In genomic region chr16:86126891-86127290, GRCh38 we compare ENCODE assay signal across 16 cellular contexts.
DNase-seq lines count a peak whose midpoint lies in the region; ATAC-seq and TF ChIP-seq lines count a peak whose summit lies in the region.
"Had no signal": no experiment of that assay in that cellular context is flagged by ENCODE, and none has a peak within 500 bp of the region (broad histone marks: within the 10 kb centered on the region; RNA-seq: fewer than 3 reads in every experiment).

No MANE protein-coding gene starts in this region.

- H3K36me3 ChIP-seq in H7 (replicated peaks; ENCODE audit: control insufficient read depth, insufficient read depth, low read length), result no peaks in the 10 kb centered on the region

- H3K27me3 Mint-ChIP-seq in nephron progenitor cell (ENCODE audit: low read depth, poor library complexity), result peaks cover 19% of the 10 kb centered on the region
- peaks cover 22% of the 10 kb centered on the region for H3K27me3 Mint-ChIP-seq in type B pancreatic cell

- H3K36me3 Mint-ChIP-seq in nephron progenitor cell (ENCODE audit: low read depth), result no peaks in the 10 kb centered on the region
- no peaks in the 10 kb centered on the region for H3K36me3 Mint-ChIP-seq in type B pancreatic cell
- H3K36me3 Mint-ChIP-seq: CD4-positive, alpha-beta memory T cell had no signal

- peaks cover 69% of the 10 kb centered on the region for H3K4me1 Mint-ChIP-seq in nephron progenitor cell
- H3K4me1 Mint-ChIP-seq in type B pancreatic cell (ENCODE audit: unreplicated experiment), result peaks cover 18% of the 10 kb centered on the region
- H3K4me1 Mint-ChIP-seq: CD4-positive, alpha-beta memory T cell had no signal

- ATAC-seq in HG03175 (IDR thresholded peaks at IDR 0.05; ENCODE audit: unreplicated experiment), result no peak
- ATAC-seq: HCT116 had no signal

- TF ChIP-seq CTCF in GM13976 (IDR thresholded peaks at IDR 0.05; ENCODE audit: borderline replicate concordance, control extremely low read depth, extremely low read depth, insufficient read depth, missing control alignments), result no peak
- TF ChIP-seq CTCF in nephron progenitor cell (IDR thresholded peaks at IDR 0.05), result no peak
- TF ChIP-seq CTCF in type B pancreatic cell (conservative IDR thresholded peaks at IDR 0.05), result no peak

- DNase-seq in GM13976 (ENCODE audit: low spot score), result peak; percentile 11
- DNase-seq in H7, result peak; percentile 12
- no peak for DNase-seq in nephron progenitor cell
- DNase-seq in type B pancreatic cell (ENCODE audit: extremely low spot score, unreplicated experiment), result no peak
- DNase-seq in GM03348 (ENCODE audit: low spot score), result no peak
- DNase-seq: C1 segment of cervical spinal cord; Calu3; CD4-positive, alpha-beta memory T cell; COR-L47; DMS53; DMS79 treated with DMSO at 0.1 percent for 48 hours; GF-D8; GM23248; H9 had no signal

- in situ Hi-C loops in GM13976 (cut with MboI; ENCODE audit: low sequenced_read_pairs, unreplicated experiment), result no loop called here

- H3K9me3 Mint-ChIP-seq in nephron progenitor cell (no peaks in the 10 kb centered on the region), type B pancreatic cell (no peaks in the 10 kb centered on the region)
- H3K9me3 Mint-ChIP-seq: CD4-positive, alpha-beta memory T cell; H9 had no signal

- H3K4me3 Mint-ChIP-seq in nephron progenitor cell (peak overlapping the region; percentile 32), type B pancreatic cell (no peak overlapping the region)
- H3K4me3 Mint-ChIP-seq: CD4-positive, alpha-beta memory T cell; H9 had no signal

- peaks cover 1% of the 10 kb centered on the region; the same call in 1 of the 2 replicates for H3K27me3 ChIP-seq in H7 (ENCODE audit: control insufficient read depth, insufficient read depth, low read length)

- H3K27ac Mint-ChIP-seq in nephron progenitor cell, result peak overlapping the region; percentile 95
- no peak overlapping the region for H3K27ac Mint-ChIP-seq in type B pancreatic cell
- H3K27ac Mint-ChIP-seq: CD4-positive, alpha-beta memory T cell; H9 had no signal

- no peak overlapping the region for H3K4me3 ChIP-seq in H7 (ENCODE audit: insufficient read depth, low read depth, low read length)
- H3K4me3 ChIP-seq: GM23248 had no signal

Comparison
In these comparisons a context has a peak if more than half of its experiments do, and no peak if none do; other contexts are left out.
1. DNase-seq: peak in GM13976 (single experiment) and H7 (single experiment); none in nephron progenitor cell (single experiment), type B pancreatic cell (single experiment) and GM03348 (single experiment).